1 cellular context compared by ENCODE assay signal in genomic region chr1:155562581-155563376, GRCh38.
TF ChIP-seq lines count a peak whose summit lies in the region.

Gene ASH1L, minus strand, starts transcription at chr1:155562803. Its CDS starts 41,284 bp downstream, at chr1:155521519.

TF ChIP-seq in HepG2, 621 proteins besides CTCF, POLR2A, EP300 and RAD21 (continued from another document and continues in another):
- TF ChIP-seq ZBTB46 (CRISPR knock-in tag; IDR thresholded peaks at IDR 0.05; ENCODE audit: borderline replicate concordance) (no peak), ESRRA (CRISPR knock-in tag; IDR thresholded peaks at IDR 0.05; ENCODE audit: low read depth) (no peak; the same call in 1 of the 2 replicates), NR0B2 (CRISPR knock-in tag; IDR thresholded peaks at IDR 0.05) (no peak; the same call in none of the 2 replicates), FOXP4 (CRISPR knock-in tag; IDR thresholded peaks at IDR 0.05) (peak; percentile 23), SALL2 (CRISPR knock-in tag; IDR thresholded peaks at IDR 0.05) (peak; percentile 93), REL (CRISPR knock-in tag; conservative IDR thresholded peaks at IDR 0.05) (peak; percentile 69; the same call in 1 of the 2 replicates), ZSCAN20 (CRISPR knock-in tag; IDR thresholded peaks at IDR 0.05; ENCODE audit: borderline replicate concordance) (no peak), HCFC1 (IDR thresholded peaks at IDR 0.05; ENCODE audit: low read depth, low read length) (no peak), NFYB (CRISPR knock-in tag; IDR thresholded peaks at IDR 0.05) (no peak; the same call in 1 of the 2 replicates), ZNF510 (CRISPR knock-in tag; IDR thresholded peaks at IDR 0.05; ENCODE audit: low read depth) (0 out of 2 replicates have a peak, but pooled peaks have one; percentile 47), TFE3 (CRISPR knock-in tag; IDR thresholded peaks at IDR 0.05) (no peak; the same call in none of the 2 replicates), THAP9 (CRISPR knock-in tag; IDR thresholded peaks at IDR 0.05; ENCODE audit: borderline replicate concordance) (peak; percentile 73), MAFK (conservative IDR thresholded peaks at IDR 0.05 in 1 of 2, IDR thresholded peaks at IDR 0.05 in 1 of 2; ENCODE audit: low read length in 2 of 2) (no peak), ZNF768 (CRISPR knock-in tag; IDR thresholded peaks at IDR 0.05) (no peak), HNF4A (CRISPR knock-in tag; IDR thresholded peaks at IDR 0.05) (no peak), ZFY (CRISPR knock-in tag; IDR thresholded peaks at IDR 0.05) (peak; percentile 82), ATF2 (CRISPR knock-in tag; IDR thresholded peaks at IDR 0.05) (peak; percentile 50; the same call in 1 of the 2 replicates), POLR2AphosphoS2 (IDR thresholded peaks at IDR 0.05; ENCODE audit: low read depth, low read length) (no peak), ZNF839 (CRISPR knock-in tag; IDR thresholded peaks at IDR 0.05; ENCODE audit: borderline replicate concordance) (peak; percentile 54; the same call in 1 of the 2 replicates), ZNF672 (CRISPR knock-in tag; IDR thresholded peaks at IDR 0.05) (no peak), FOSL2 (CRISPR knock-in tag; IDR thresholded peaks at IDR 0.05) (peak; percentile 48), SMC3 (IDR thresholded peaks at IDR 0.05; ENCODE audit: low read length) (no peak), ZNF687 (CRISPR knock-in tag; IDR thresholded peaks at IDR 0.05) (peak; percentile 73), TBX3 (IDR thresholded peaks at IDR 0.05; ENCODE audit: borderline replicate concordance) (no peak), TEAD3 (CRISPR knock-in tag; optimal IDR thresholded peaks at IDR 0.05; ENCODE audit: borderline replicate concordance) (peak; percentile 44), ARID4A (CRISPR knock-in tag; IDR thresholded peaks at IDR 0.05; ENCODE audit: borderline replicate concordance) (peak; percentile 87), HDAC1 (CRISPR knock-in tag; IDR thresholded peaks at IDR 0.05) (peak; percentile 79), ZNF333 (CRISPR knock-in tag; IDR thresholded peaks at IDR 0.05; ENCODE audit: borderline replicate concordance) (no peak), SKIL (CRISPR knock-in tag; IDR thresholded peaks at IDR 0.05; ENCODE audit: borderline replicate concordance) (peak; percentile 12; the same call in 1 of the 2 replicates), KLF13 (CRISPR knock-in tag; IDR thresholded peaks at IDR 0.05) (no peak), IRX3 (CRISPR knock-in tag; IDR thresholded peaks at IDR 0.05; ENCODE audit: borderline replicate concordance, low read depth) (peak; percentile 77), SMARCC2 (IDR thresholded peaks at IDR 0.05) (no peak), MAZ (IDR thresholded peaks at IDR 0.05; ENCODE audit: borderline replicate concordance, low read depth, low read length) (peak; percentile 47; the same call in 1 of the 2 replicates), MAZ (CRISPR knock-in tag; IDR thresholded peaks at IDR 0.05; ENCODE audit: low read depth) (peak; percentile 91), ZNF709 (CRISPR knock-in tag; IDR thresholded peaks at IDR 0.05) (peak; percentile 24; the same call in 1 of the 2 replicates)
